Comparison of ENCODE assay signal across 13 cellular contexts in genomic region chr14:73027984-73028383, GRCh38. TPM values are rescaled to one million over a fixed set of nuclear protein-coding genes. Genes with fewer than 3 reads are reported as not detected.
DNase-seq lines count a peak whose midpoint lies in the region; ATAC-seq and TF ChIP-seq lines count a peak whose summit lies in the region.
"Had no signal": no experiment of that assay in that cellular context is flagged by ENCODE, and none has a peak within 500 bp of the region (broad histone marks: within the 10 kb centered on the region; RNA-seq: fewer than 3 reads in every experiment).

No MANE protein-coding gene starts in this region.

- no peak for TF ChIP-seq CTCF in activated CD8-positive, alpha-beta T cell treated with anti-CD3 and anti-CD28 coated beads for 36 hours (IDR thresholded peaks at IDR 0.05)
- TF ChIP-seq CTCF in PC-3 (conservative IDR thresholded peaks at IDR 0.05; ENCODE audit: low read depth, low read length) (no peak), endothelial cell (IDR thresholded peaks at IDR 0.05; ENCODE audit: unreplicated experiment) (no peak), progenitor cell of endocrine pancreas (IDR thresholded peaks at IDR 0.05; ENCODE audit: unreplicated experiment) (no peak)

- peak overlapping the region; percentile 87 for H3K4me2 ChIP-seq in PC-3 (ENCODE audit: low read length)

- peak overlapping the region; percentile 81; the same call in 1 of the 2 replicates for H3K4me3 ChIP-seq in PC-3 (ENCODE audit: low read length)

- no peaks in the 10 kb centered on the region for H3K9me3 ChIP-seq in PC-3 (ENCODE audit: low read length)

- H3K27me3 Mint-ChIP-seq in activated CD8-positive, alpha-beta T cell treated with anti-CD3 and anti-CD28 coated beads for 36 hours = no peaks in the 10 kb centered on the region
- H3K27me3 Mint-ChIP-seq in activated CD8-positive, alpha-beta T cell treated with anti-CD3 and anti-CD28 coated beads, Interleukin-2, amount 10 ng/mL, durations not matched to agents 7 days and 5 days (ENCODE audit: low read depth) = no peaks in the 10 kb centered on the region
- peaks cover 4% of the 10 kb centered on the region for H3K27me3 Mint-ChIP-seq in endothelial cell (ENCODE audit: unreplicated experiment)
- no peaks in the 10 kb centered on the region for H3K27me3 Mint-ChIP-seq in progenitor cell of endocrine pancreas

- peaks cover 10% of the 10 kb centered on the region for H3K79me2 ChIP-seq in PC-3 (ENCODE audit: low read length)

- H3K4me3 Mint-ChIP-seq in activated CD8-positive, alpha-beta T cell treated with anti-CD3 and anti-CD28 coated beads for 36 hours = peak overlapping the region; percentile 91
- H3K4me3 Mint-ChIP-seq in activated CD8-positive, alpha-beta T cell treated with anti-CD3 and anti-CD28 coated beads, Interleukin-2, amount 10 ng/mL, durations not matched to agents 7 days and 5 days = no peak overlapping the region
- peak overlapping the region; percentile 98 for H3K4me3 Mint-ChIP-seq in endothelial cell (ENCODE audit: unreplicated experiment)
- peak overlapping the region; percentile 87 for H3K4me3 Mint-ChIP-seq in progenitor cell of endocrine pancreas (ENCODE audit: low read depth)

- POLR2A ChIA-PET in activated CD8-positive, alpha-beta T cell treated with anti-CD3 and anti-CD28 coated beads for 36 hours (lab: Charles Lee) = interaction anchor here (4.1 kb wide), 1 partner anchor 31 kb away, joined by 29 read pairs; the partner anchor contains the start of gene RBM25
- POLR2A ChIA-PET in activated CD8-positive, alpha-beta T cell treated with anti-CD3 and anti-CD28 coated beads, Interleukin-2, amount 10 ng/mL, durations not matched to agents 7 days and 5 days (lab: Charles Lee) = interaction anchor here (0.8 to 1.0 kb wide), 2 partner anchors 30 to 32 kb away, joined by 4 to 5 read pairs; partner anchors contain the start of gene RBM25
- POLR2A ChIA-PET in PC-3 (lab: Charles Lee; ENCODE audit: unreplicated experiment) = interaction anchor here (0.6 kb wide), 1 partner anchor 197 kb away, joined by 3 read pairs; no protein-coding TSS in a partner anchor

- peaks cover 18% of the 10 kb centered on the region for H3K4me1 ChIP-seq in PC-3 (ENCODE audit: insufficient read depth, low read length)

- no peaks in the 10 kb centered on the region for H4K20me1 ChIP-seq in PC-3 (ENCODE audit: low read length)

- BruUV-seq in PC-3 (replicated peaks; lab: Mats Ljungman, UMichigan) = no TSS peak

- H3F3A ChIP-seq in PC-3 (ENCODE audit: low read length, unreplicated experiment) = no peaks in the 10 kb centered on the region

- H3K36me3 Mint-ChIP-seq in activated CD8-positive, alpha-beta T cell treated with anti-CD3 and anti-CD28 coated beads for 36 hours (ENCODE audit: low read depth) = peaks cover 6% of the 10 kb centered on the region
- peaks cover 9% of the 10 kb centered on the region for H3K36me3 Mint-ChIP-seq in activated CD8-positive, alpha-beta T cell treated with anti-CD3 and anti-CD28 coated beads, Interleukin-2, amount 10 ng/mL, durations not matched to agents 7 days and 5 days (ENCODE audit: low read depth)
- H3K36me3 Mint-ChIP-seq in endothelial cell (ENCODE audit: low read depth, unreplicated experiment) (peaks cover 16% of the 10 kb centered on the region), progenitor cell of endocrine pancreas (ENCODE audit: insufficient read depth) (peaks cover 9% of the 10 kb centered on the region)

- peak overlapping the region; percentile 92 for H2AFZ ChIP-seq in PC-3 (ENCODE audit: low read length)

- intact Hi-C loops in activated CD8-positive, alpha-beta T cell treated with anti-CD3 and anti-CD28 coated beads for 36 hours (cut with micrococcal nuclease) = loop anchor here (1.0 kb wide), 1 partner anchor 30 kb away; the partner anchor contains the start of gene RBM25
- intact Hi-C loops in PC-3 (cut with micrococcal nuclease) = loop anchor here (1.0 to 5.0 kb wide), 4 partner anchors 30 to 102 kb away; partner anchors contain the start of genes DCAF4 and RBM25

- DNase-seq in activated CD8-positive, alpha-beta T cell treated with anti-CD3 and anti-CD28 coated beads for 36 hours = no peak
- no peak for DNase-seq in activated CD8-positive, alpha-beta T cell treated with anti-CD3 and anti-CD28 coated beads, Interleukin-2, amount 10 ng/mL, durations not matched to agents 7 days and 5 days
- DNase-seq in PC-3 = no peak
- DNase-seq in endothelial cell (ENCODE audit: low spot score) = no peak
- no peak for DNase-seq in progenitor cell of endocrine pancreas (ENCODE audit: low spot score, unreplicated experiment)
- DNase-seq in NCI-H1417 (lab: John Stamatoyannopoulos, UW) = no peak
- DNase-seq in CD1c-positive myeloid dendritic cell (ENCODE audit: extremely low spot score) = no peak
- no peak for DNase-seq in NOMO-1 (lab: John Stamatoyannopoulos, UW; ENCODE audit: unreplicated experiment in 2 of 2)
- DNase-seq: activated gamma-delta T cell treated with Interleukin-2 at 50 U/mL for 16 hours; central memory CD4-positive, alpha-beta T cell; NCI-H1436 treated with DMSO at 0.1 percent for 48 hours; NCI-H524 treated with DMSO at 0.1 percent for 48 hours; SHP77 had no signal

- peaks cover 25% of the 10 kb centered on the region for H3K4me1 Mint-ChIP-seq in activated CD8-positive, alpha-beta T cell treated with anti-CD3 and anti-CD28 coated beads for 36 hours (ENCODE audit: low read depth)
- peaks cover 28% of the 10 kb centered on the region for H3K4me1 Mint-ChIP-seq in activated CD8-positive, alpha-beta T cell treated with anti-CD3 and anti-CD28 coated beads, Interleukin-2, amount 10 ng/mL, durations not matched to agents 7 days and 5 days (ENCODE audit: low read depth)
- H3K4me1 Mint-ChIP-seq in endothelial cell (ENCODE audit: unreplicated experiment) (peaks cover 31% of the 10 kb centered on the region), progenitor cell of endocrine pancreas (ENCODE audit: low read depth) (peaks cover 15% of the 10 kb centered on the region)

- no peaks in the 10 kb centered on the region for H3K27me3 ChIP-seq in PC-3 (ENCODE audit: low read length)

- peaks cover 8% of the 10 kb centered on the region; the same call in 1 of the 2 replicates for H3K36me3 ChIP-seq in PC-3 (ENCODE audit: low read depth, low read length)

- no peak overlapping the region for H3K27ac ChIP-seq in PC-3 (ENCODE audit: low read length)

- H3K9me3 Mint-ChIP-seq in activated CD8-positive, alpha-beta T cell treated with anti-CD3 and anti-CD28 coated beads for 36 hours = no peaks in the 10 kb centered on the region
- no peaks in the 10 kb centered on the region for H3K9me3 Mint-ChIP-seq in activated CD8-positive, alpha-beta T cell treated with anti-CD3 and anti-CD28 coated beads, Interleukin-2, amount 10 ng/mL, durations not matched to agents 7 days and 5 days (ENCODE audit: insufficient read depth)
- H3K9me3 Mint-ChIP-seq in endothelial cell (ENCODE audit: unreplicated experiment) (no peaks in the 10 kb centered on the region), progenitor cell of endocrine pancreas (ENCODE audit: low read depth) (no peaks in the 10 kb centered on the region)

- no peak for ATAC-seq in activated CD8-positive, alpha-beta T cell treated with anti-CD3 and anti-CD28 coated beads for 36 hours
- ATAC-seq in activated CD8-positive, alpha-beta T cell treated with anti-CD3 and anti-CD28 coated beads, Interleukin-2, amount 10 ng/mL, durations not matched to agents 7 days and 5 days = no peak
- no peak for ATAC-seq in PC-3

- CTCF ChIA-PET in activated CD8-positive, alpha-beta T cell treated with anti-CD3 and anti-CD28 coated beads for 36 hours (lab: Charles Lee) = interaction anchor here (1.0 kb wide), 1 partner anchor 9 kb away, joined by 3 read pairs; no protein-coding TSS in a partner anchor
- CTCF ChIA-PET in activated CD8-positive, alpha-beta T cell treated with anti-CD3 and anti-CD28 coated beads, Interleukin-2, amount 10 ng/mL, durations not matched to agents 7 days and 5 days (lab: Charles Lee) = interaction anchor here (1.2 to 1.7 kb wide), 3 partner anchors 30 to 444 kb away, joined by 3 read pairs; partner anchors contain the start of gene RBM25
- CTCF ChIA-PET in PC-3 (lab: Charles Lee) = no interaction called here

- H3K9ac ChIP-seq in PC-3 (ENCODE audit: low read length) = no peak overlapping the region

- H3K9me2 ChIP-seq in PC-3 (replicated peaks; ENCODE audit: low read length) = no peaks in the 10 kb centered on the region

- H3K27ac Mint-ChIP-seq in activated CD8-positive, alpha-beta T cell treated with anti-CD3 and anti-CD28 coated beads for 36 hours = no peak overlapping the region
- no peak overlapping the region for H3K27ac Mint-ChIP-seq in activated CD8-positive, alpha-beta T cell treated with anti-CD3 and anti-CD28 coated beads, Interleukin-2, amount 10 ng/mL, durations not matched to agents 7 days and 5 days
- peak overlapping the region; percentile 91 for H3K27ac Mint-ChIP-seq in endothelial cell (ENCODE audit: unreplicated experiment)
- H3K27ac Mint-ChIP-seq in progenitor cell of endocrine pancreas = no peak overlapping the region

RNA-seq across cellular contexts. Expression of gene ZFYVE1, which starts 1.1 kb away (rescaled TPM):
- total RNA-seq in activated CD8-positive, alpha-beta T cell treated with anti-CD3 and anti-CD28 coated beads for 36 hours = 10 to 100 TPM in 1 of 2 experiments, 1 to 10 TPM in 1; 7.2 to 10.4 TPM
- 10 to 100 TPM; 10.5 to 12.7 TPM for total RNA-seq in activated CD8-positive, alpha-beta T cell treated with anti-CD3 and anti-CD28 coated beads, Interleukin-2, amount 10 ng/mL, durations not matched to agents 7 days and 5 days
- total RNA-seq in PC-3 (2014; rRNA removed) (10.5 and 13.0 TPM in 2 replicates), endothelial cell (ENCODE audit: unreplicated experiment) (50.6 TPM), progenitor cell of endocrine pancreas (30.7 and 30.9 TPM in 2 replicates)

RNA-seq across cellular contexts. Expression of gene RBM25, which starts 30.4 kb away (rescaled TPM):
- total RNA-seq in activated CD8-positive, alpha-beta T cell treated with anti-CD3 and anti-CD28 coated beads for 36 hours = 100 to 1,000 TPM; 101 to 104 TPM
- 10 to 100 TPM; 89.5 to 95.1 TPM for total RNA-seq in activated CD8-positive, alpha-beta T cell treated with anti-CD3 and anti-CD28 coated beads, Interleukin-2, amount 10 ng/mL, durations not matched to agents 7 days and 5 days
- total RNA-seq in PC-3 (2014; rRNA removed) (53.2 and 64.7 TPM in 2 replicates), endothelial cell (ENCODE audit: unreplicated experiment) (110 TPM), progenitor cell of endocrine pancreas (133 and 135 TPM in 2 replicates)
